ENCODE assay signal across 1 cellular context in the genomic region with DNA sequence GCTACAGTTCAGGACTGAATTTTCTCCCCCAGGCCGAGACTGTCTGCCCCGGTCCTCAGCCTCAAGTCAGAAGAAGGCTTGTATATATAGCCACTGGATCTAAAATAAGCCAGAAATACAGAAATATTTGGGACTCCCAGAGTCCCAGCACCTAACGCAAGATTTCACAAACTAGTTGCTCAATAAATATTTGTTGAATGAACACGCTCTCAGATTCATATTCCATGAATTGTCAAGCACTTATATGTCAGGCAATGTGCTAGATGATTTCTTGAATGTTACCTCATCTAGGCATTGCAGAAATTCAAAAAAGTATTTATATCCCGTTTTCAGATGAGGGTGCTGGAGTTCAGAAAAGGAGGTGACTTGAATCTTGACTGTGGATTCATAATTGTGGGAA.
TF ChIP-seq lines count a peak whose summit lies in the region.

No MANE protein-coding gene starts in this region.

TF ChIP-seq in Ishikawa, 13 proteins besides CTCF, POLR2A, EP300 and RAD21 (continued from another document):
- TF ChIP-seq, protein P1, sequence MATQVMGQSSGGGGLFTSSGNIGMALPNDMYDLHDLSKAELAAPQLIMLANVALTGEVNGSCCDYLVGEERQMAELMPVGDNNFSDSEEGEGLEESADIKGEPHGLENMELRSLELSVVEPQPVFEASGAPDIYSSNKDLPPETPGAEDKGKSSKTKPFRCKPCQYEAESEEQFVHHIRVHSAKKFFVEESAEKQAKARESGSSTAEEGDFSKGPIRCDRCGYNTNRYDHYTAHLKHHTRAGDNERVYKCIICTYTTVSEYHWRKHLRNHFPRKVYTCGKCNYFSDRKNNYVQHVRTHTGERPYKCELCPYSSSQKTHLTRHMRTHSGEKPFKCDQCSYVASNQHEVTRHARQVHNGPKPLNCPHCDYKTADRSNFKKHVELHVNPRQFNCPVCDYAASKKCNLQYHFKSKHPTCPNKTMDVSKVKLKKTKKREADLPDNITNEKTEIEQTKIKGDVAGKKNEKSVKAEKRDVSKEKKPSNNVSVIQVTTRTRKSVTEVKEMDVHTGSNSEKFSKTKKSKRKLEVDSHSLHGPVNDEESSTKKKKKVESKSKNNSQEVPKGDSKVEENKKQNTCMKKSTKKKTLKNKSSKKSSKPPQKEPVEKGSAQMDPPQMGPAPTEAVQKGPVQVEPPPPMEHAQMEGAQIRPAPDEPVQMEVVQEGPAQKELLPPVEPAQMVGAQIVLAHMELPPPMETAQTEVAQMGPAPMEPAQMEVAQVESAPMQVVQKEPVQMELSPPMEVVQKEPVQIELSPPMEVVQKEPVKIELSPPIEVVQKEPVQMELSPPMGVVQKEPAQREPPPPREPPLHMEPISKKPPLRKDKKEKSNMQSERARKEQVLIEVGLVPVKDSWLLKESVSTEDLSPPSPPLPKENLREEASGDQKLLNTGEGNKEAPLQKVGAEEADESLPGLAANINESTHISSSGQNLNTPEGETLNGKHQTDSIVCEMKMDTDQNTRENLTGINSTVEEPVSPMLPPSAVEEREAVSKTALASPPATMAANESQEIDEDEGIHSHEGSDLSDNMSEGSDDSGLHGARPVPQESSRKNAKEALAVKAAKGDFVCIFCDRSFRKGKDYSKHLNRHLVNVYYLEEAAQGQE (IDR thresholded peaks at IDR 0.05; ENCODE audit: low read depth): no peak
- no peak for TF ChIP-seq TEAD4 (IDR thresholded peaks at IDR 0.05)
- TF ChIP-seq NFIC (IDR thresholded peaks at IDR 0.05): no peak
- no peak for TF ChIP-seq EGR1 (IDR thresholded peaks at IDR 0.05)
